28 cellular contexts compared by ENCODE assay signal in the genomic region with DNA sequence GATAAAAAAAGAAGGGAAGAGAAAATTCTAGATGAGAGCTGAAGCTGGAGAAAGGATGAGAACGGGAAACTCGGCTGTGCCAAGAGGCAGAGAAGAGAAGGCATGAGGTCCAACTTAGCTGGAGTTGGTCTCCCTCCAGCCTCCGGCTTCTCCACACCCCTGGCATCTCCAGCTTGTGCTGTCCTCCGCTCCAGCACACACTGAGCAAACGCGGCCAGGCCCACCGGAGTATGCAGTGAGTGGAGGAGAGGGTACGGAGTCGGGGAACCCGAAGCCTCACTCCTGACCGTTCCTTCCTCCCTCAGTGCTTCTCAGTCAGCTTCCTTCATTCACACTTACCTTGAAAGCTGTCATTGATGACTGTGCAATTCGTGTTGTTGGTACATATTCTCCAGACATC. TPM values are rescaled to one million over a fixed set of nuclear protein-coding genes. Genes with fewer than 3 reads are reported as not detected.
"Had no signal": no experiment of that assay in that cellular context is flagged by ENCODE, and none has a peak within 500 bp of the region (broad histone marks: within the 10 kb centered on the region; RNA-seq: fewer than 3 reads in every experiment).

No MANE protein-coding gene starts in this region.

- FAIRE-seq: small intestine had no signal

- H3K27me3 Mint-ChIP-seq: progenitor cell of endocrine pancreas; stimulated activated naive B cell treated with anti-CD40 and anti-IgM and Interleukin-4, amounts not matched to agents 10 μg/mL and 1 μg/mL and 100 μg/mL, for 72 hours; type B pancreatic cell had no signal

- H3K27ac Mint-ChIP-seq: naive thymus-derived CD8-positive, alpha-beta T cell; natural killer cell treated with Interleukin-12 subunit alpha and Interleukin-12 subunit beta and Interleukin-15 and Interleukin-18, amount 100 ng/mL, for 72 hours; nephron progenitor cell; neural progenitor cell; progenitor cell of endocrine pancreas; stimulated activated effector memory CD8-positive, alpha-beta T cell treated with anti-CD3 and anti-CD28 coated beads, Interleukin-12 subunit alpha, Interleukin-12 subunit beta, amount 100 ng/mL, for 72 hours; stimulated activated naive B cell treated with anti-CD40 and anti-IgM and Interleukin-4, amounts not matched to agents 10 μg/mL and 1 μg/mL and 100 μg/mL, for 72 hours; stimulated activated naive CD8-positive, alpha-beta T cell treated with anti-CD3 and anti-CD28 coated beads, Interleukin-15, Interleukin-2, amounts not matched to agents 100 ng/mL and 50 ng/mL, for 24 hours; type B pancreatic cell had no signal

- H3K9me3 ChIP-seq: ovary, psoas muscle, right lobe of liver, sigmoid colon, thoracic aorta, thyroid gland, uterus had no signal

- H3K4me2 ChIP-seq: neural progenitor cell had no signal

- DNase-seq: naive thymus-derived CD8-positive, alpha-beta T cell; nephron progenitor cell; occipital lobe; ovary; psoas muscle; right cardiac atrium; right lobe of liver; sigmoid colon; small intestine; stimulated activated CD4-positive, alpha-beta T cell treated with anti-CD3 and anti-CD28 coated beads, Interleukin-15, amount 100 ng/mL, for 24 hours; stimulated activated CD4-positive, alpha-beta T cell treated with anti-CD3 and anti-CD28 coated beads, Interleukin-2, amount 100 ng/mL, for 24 hours; stimulated activated CD4-positive, alpha-beta T cell treated with anti-CD3 and anti-CD28 coated beads, Interleukin-2, amount 100 ng/mL, for 48 hours; stimulated activated CD4-positive, alpha-beta T cell treated with anti-CD3 and anti-CD28 coated beads, Interleukin-4, amount 100 ng/mL, for 24 hours; stimulated activated naive B cell treated with anti-CD40 and anti-IgM and Interleukin-4, amounts not matched to agents 10 μg/mL and 1 μg/mL and 100 μg/mL, for 72 hours; stimulated activated naive CD4-positive, alpha-beta T cell treated with Interleukin-2 at 50 U/mL for 16 hours; stomach; thyroid gland; upper lobe of right lung; uterus had no signal

- H3K27me3 ChIP-seq: neural progenitor cell, ovary, right lobe of liver, sigmoid colon, stomach, thyroid gland, tibial nerve, upper lobe of right lung, uterus had no signal

- ATAC-seq: naive thymus-derived CD8-positive, alpha-beta T cell; psoas muscle; right cardiac atrium; stimulated activated effector memory CD8-positive, alpha-beta T cell treated with anti-CD3 and anti-CD28 coated beads, Interleukin-12 subunit alpha, Interleukin-12 subunit beta, amount 100 ng/mL, for 72 hours; stimulated activated naive B cell treated with anti-CD40 and anti-IgM and Interleukin-4, amounts not matched to agents 10 μg/mL and 1 μg/mL and 100 μg/mL, for 72 hours; upper lobe of right lung had no signal

- H3K4me3 Mint-ChIP-seq: naive thymus-derived CD8-positive, alpha-beta T cell; natural killer cell treated with Interleukin-12 subunit alpha and Interleukin-12 subunit beta and Interleukin-15 and Interleukin-18, amount 100 ng/mL, for 72 hours; nephron progenitor cell; neural progenitor cell; stimulated activated effector memory CD8-positive, alpha-beta T cell treated with anti-CD3 and anti-CD28 coated beads, Interleukin-12 subunit alpha, Interleukin-12 subunit beta, amount 100 ng/mL, for 72 hours; stimulated activated naive B cell treated with anti-CD40 and anti-IgM and Interleukin-4, amounts not matched to agents 10 μg/mL and 1 μg/mL and 100 μg/mL, for 72 hours; stimulated activated naive CD8-positive, alpha-beta T cell treated with anti-CD3 and anti-CD28 coated beads, Interleukin-15, Interleukin-2, amounts not matched to agents 100 ng/mL and 50 ng/mL, for 24 hours; type B pancreatic cell had no signal

- H3K9ac ChIP-seq: neural progenitor cell, parathyroid adenoma had no signal

- H3K36me3 ChIP-seq: neural progenitor cell, ovary, uterus had no signal

- H3K4me3 ChIP-seq: neural progenitor cell, ovary, psoas muscle, right lobe of liver, sigmoid colon, stomach, thoracic aorta, thyroid gland, tibial nerve, upper lobe of right lung, uterus had no signal

- H3K36me3 Mint-ChIP-seq: natural killer cell treated with Interleukin-12 subunit alpha and Interleukin-12 subunit beta and Interleukin-15 and Interleukin-18, amount 100 ng/mL, for 72 hours; stimulated activated effector memory CD8-positive, alpha-beta T cell treated with anti-CD3 and anti-CD28 coated beads, Interleukin-12 subunit alpha, Interleukin-12 subunit beta, amount 100 ng/mL, for 72 hours had no signal

- H2AFZ ChIP-seq: neural progenitor cell, parathyroid adenoma had no signal

- H3K4me1 ChIP-seq: neural progenitor cell, parathyroid adenoma, psoas muscle, right lobe of liver, thyroid gland, upper lobe of right lung, uterus had no signal

- H3K4me1 Mint-ChIP-seq: naive thymus-derived CD8-positive, alpha-beta T cell; stimulated activated effector memory CD8-positive, alpha-beta T cell treated with anti-CD3 and anti-CD28 coated beads, Interleukin-12 subunit alpha, Interleukin-12 subunit beta, amount 100 ng/mL, for 72 hours had no signal

- H3K27ac ChIP-seq: neural progenitor cell, ovary, parathyroid adenoma, psoas muscle, right lobe of liver, sigmoid colon, stomach, thoracic aorta, thyroid gland, tibial nerve, upper lobe of right lung, uterus had no signal

RNA-seq across cellular contexts. Expression of a gene that starts 37.2 kb away (rescaled TPM):
- total RNA-seq: naive thymus-derived CD8-positive, alpha-beta T cell; natural killer cell treated with Interleukin-12 subunit alpha and Interleukin-12 subunit beta and Interleukin-15 and Interleukin-18, amount 100 ng/mL, for 72 hours had no signal
- polyA plus RNA-seq: naive thymus-derived CD8-positive, alpha-beta T cell had no signal
